12 cellular contexts compared by ENCODE assay signal in the genomic region with DNA sequence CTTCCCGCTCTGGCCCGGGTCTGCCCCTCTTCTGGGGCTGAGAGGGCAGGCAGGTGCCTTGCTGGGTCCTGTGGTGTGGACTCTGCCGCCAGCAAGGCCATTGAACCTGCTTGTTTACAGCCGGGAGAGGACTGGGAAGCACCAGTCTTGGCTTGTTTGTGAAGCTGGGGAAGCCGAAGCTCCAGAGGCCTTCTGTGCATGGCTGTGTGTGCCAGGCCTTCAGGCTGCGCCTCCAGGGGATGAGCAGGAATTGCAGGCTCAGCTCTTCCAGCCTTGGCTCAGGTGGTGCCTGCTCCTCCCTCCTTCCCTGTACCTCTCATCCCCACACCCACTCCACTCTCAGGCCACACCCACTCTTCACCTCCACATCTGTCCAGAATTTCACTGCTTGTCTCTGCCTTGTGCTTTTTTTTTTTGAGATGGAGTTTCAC. TPM values are rescaled to one million over a fixed set of nuclear protein-coding genes. Genes with fewer than 3 reads are reported as not detected.
DNase-seq lines count a peak whose midpoint lies in the region; ATAC-seq, FAIRE-seq and TF ChIP-seq lines count a peak whose summit lies in the region.
"Had no signal": no experiment of that assay in that cellular context is flagged by ENCODE, and none has a peak within 500 bp of the region (broad histone marks: within the 10 kb centered on the region; RNA-seq: fewer than 3 reads in every experiment).

No MANE protein-coding gene starts in this region.

- no peak for FAIRE-seq in HTR-8/SVneo (lab: Jason Lieb, UNC)
- FAIRE-seq: A204.1 had no signal

- intact Hi-C loops in psoas muscle (cut with DNase I) = no loop called here

- H3K4me3 ChIP-seq in epithelial cell of esophagus (ENCODE audit: low read length) = no peak overlapping the region
- peak overlapping the region; percentile 25 for H3K4me3 ChIP-seq in psoas muscle

- TF ChIP-seq CTCF in epithelial cell of esophagus (IDR thresholded peaks at IDR 0.05; ENCODE audit: insufficient read depth, low read depth, low read length, missing control alignments) = peak; percentile 47
- no peak for TF ChIP-seq CTCF in psoas muscle (IDR thresholded peaks at IDR 0.05)

- peaks cover 0 to 20% of the 10 kb centered on the region in 2 donors for H3K36me3 ChIP-seq in psoas muscle (ENCODE audit: insufficient read depth in 1 of 2, low read depth in 1 of 2)

- 28 to 46% (median 31%) methylated on average over 5 to 6 of the region's 6 CpGs for WGBS in psoas muscle, 3 donors

- peaks cover 56% of the 10 kb centered on the region for H3K4me1 ChIP-seq in psoas muscle

- ATAC-seq in psoas muscle = peak; percentile 20 to 35 (median 24)
- ATAC-seq: SK-N-SH treated with all-trans-retinoic acid at 6 μM for 48 hours had no signal

- no peaks in the 10 kb centered on the region for H3K27me3 ChIP-seq in psoas muscle (ENCODE audit: insufficient read depth in 3 of 3, low read length in 2 of 3)

- DNase-seq in DMS53 (lab: John Stamatoyannopoulos, UW) (peak; percentile 47), DMS53 treated with DMSO at 0.1 percent for 48 hours (lab: John Stamatoyannopoulos, UW; ENCODE audit: unreplicated experiment) (no peak), NCI-H2196 treated with DMSO at 0.1 percent for 48 hours (lab: John Stamatoyannopoulos, UW; ENCODE audit: unreplicated experiment) (peak; percentile 74), epithelial cell of esophagus (ENCODE audit: low read depth) (peak; percentile 82), psoas muscle (no peak), HTR-8/SVneo (ENCODE audit: insufficient read length, low spot score) (no peak), NCI-H146 treated with DMSO at 0.1 percent for 48 hours (lab: John Stamatoyannopoulos, UW; ENCODE audit: unreplicated experiment) (no peak), hepatic stellate cell (ENCODE audit: low spot score) (no peak)
- DNase-seq: Kasumi-1; stimulated activated CD4-positive, alpha-beta T cell treated with anti-CD3 and anti-CD28 coated beads, Interleukin-4, amount 100 ng/mL, for 4 hours had no signal

- peak overlapping the region; percentile 96 for H3K27ac ChIP-seq in psoas muscle

- H3K9me3 ChIP-seq in psoas muscle = no peaks in the 10 kb centered on the region

RNA-seq across cellular contexts. Expression of a gene that starts 17.5 kb away (rescaled TPM):
- total RNA-seq in psoas muscle = 100 to 1,000 TPM; 216 to 306 (median 287) TPM
- 100 to 1,000 TPM; 488 to 805 (median 716) TPM for polyA plus RNA-seq in psoas muscle

RNA-seq across cellular contexts. Expression of a gene that starts 25.0 kb away (rescaled TPM):
- 100 to 1,000 TPM; 111 to 209 (median 158) TPM for total RNA-seq in psoas muscle
- 100 to 1,000 TPM in 2 of 3 donors, 10 to 100 TPM in 1; 77.8 to 145 (median 136) TPM for polyA plus RNA-seq in psoas muscle

RNA-seq across cellular contexts. Expression of a gene that starts 28.5 kb away (rescaled TPM):
- total RNA-seq in psoas muscle = not detected
- under 1 TPM in 2 of 3 donors, not detected in 1; 0.03 to 0.04 TPM for polyA plus RNA-seq in psoas muscle

RNA-seq across cellular contexts. Expression of a gene that starts 36.2 kb away (rescaled TPM):
- total RNA-seq in psoas muscle = 100 to 1,000 TPM in 1 of 4 donors, 10 to 100 TPM in 3; 32.6 to 105 (median 42.6) TPM
- polyA plus RNA-seq in psoas muscle = 10 to 100 TPM; 20.8 to 32.0 (median 24.4) TPM

RNA-seq across cellular contexts. Expression of a gene that starts 58.5 kb away (rescaled TPM):
- 10 to 100 TPM; 37.9 to 45.3 (median 43.2) TPM for total RNA-seq in psoas muscle
- polyA plus RNA-seq in psoas muscle = 10 to 100 TPM; 45.3 to 63.5 (median 50.8) TPM

Comparison
In these comparisons a context has a peak if more than half of its experiments do, and no peak if none do; other contexts are left out.
1. DNase-seq: peak in DMS53 (single experiment), NCI-H2196 treated with DMSO at 0.1 percent for 48 hours (single experiment) and epithelial cell of esophagus (single experiment); none in DMS53 treated with DMSO at 0.1 percent for 48 hours (single experiment), psoas muscle (0 of 2), HTR-8/SVneo (single experiment), NCI-H146 treated with DMSO at 0.1 percent for 48 hours (single experiment) and hepatic stellate cell (single experiment).